In the genomic region with DNA sequence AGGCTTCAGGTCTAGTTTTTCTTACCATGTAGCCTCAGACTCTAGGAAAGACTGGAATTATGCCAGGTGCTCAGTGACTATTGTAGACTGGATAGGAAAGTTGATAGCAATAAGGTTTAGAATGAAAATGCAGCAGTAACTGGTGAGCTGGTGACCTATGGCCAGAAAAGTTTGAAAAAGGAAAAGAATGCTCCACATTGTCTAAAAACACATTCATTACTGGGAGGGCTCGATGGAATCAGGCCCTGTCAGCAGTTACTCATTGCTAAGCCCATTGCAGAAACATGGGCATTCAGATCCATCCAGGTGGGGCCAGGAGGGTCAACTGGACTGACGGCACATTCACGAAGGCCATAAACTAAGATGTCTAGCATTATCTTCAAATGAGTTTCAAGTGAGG, we compare ENCODE assay signal across 18 cellular contexts. TPM values are rescaled to one million over a fixed set of nuclear protein-coding genes. Genes with fewer than 3 reads are reported as not detected.
DNase-seq lines count a peak whose midpoint lies in the region; ATAC-seq, FAIRE-seq and TF ChIP-seq lines count a peak whose summit lies in the region.
"Had no signal": no experiment of that assay in that cellular context is flagged by ENCODE, and none has a peak within 500 bp of the region (broad histone marks: within the 10 kb centered on the region; RNA-seq: fewer than 3 reads in every experiment).

No MANE protein-coding gene starts in this region.

- no peak for TF ChIP-seq EP300 in HepG2 (IDR thresholded peaks at IDR 0.05; ENCODE audit: low read depth in 2 of 2, low read length in 2 of 2)
- TF ChIP-seq EP300 in HepG2 (CRISPR knock-in tag; IDR thresholded peaks at IDR 0.05; ENCODE audit: borderline replicate concordance) = no peak

- H3K4me1 ChIP-seq in HepG2 (ENCODE audit: insufficient read depth, low read length) (peaks cover 35% of the 10 kb centered on the region), right lobe of liver (peaks cover 0 to 15% (median 0%) of the 10 kb centered on the region in 4 donors)

- H3K4me3 Mint-ChIP-seq in activated T-helper 17 cell treated with anti-CD3 and anti-CD28 coated beads, Interleukin-2, amount 50 U/mL, for 72 hours = peak overlapping the region; percentile 75

- H3K9ac ChIP-seq in HepG2 (ENCODE audit: insufficient read depth, low read depth, low read length) = no peak overlapping the region
- H3K9ac ChIP-seq: BLaER1 had no signal

- H3K27ac ChIP-seq in HepG2 (ENCODE audit: extremely low read length, insufficient read depth, low read length) = peak overlapping the region; percentile 21
- no peak overlapping the region for H3K27ac ChIP-seq in right lobe of liver
- H3K27ac ChIP-seq: BLaER1, SK-N-MC, VCaP had no signal

- peak; percentile 45 for DNase-seq in HepG2 (ENCODE audit: low spot score)
- no peak for DNase-seq in right lobe of liver
- DNase-seq in kidney tubule cell (ENCODE audit: low spot score) = peak; percentile 32
- no peak for DNase-seq in EL
- DNase-seq in RKO (ENCODE audit: low spot score) = no peak
- DNase-seq in left colon = no peak
- DNase-seq: activated T-cell treated with anti-CD3 and anti-CD28 coated beads, Interleukin-2, amount 50 U/mL, for 4 hours; NCI-H1048; NCI-H2227 treated with DMSO at 0.1 percent for 48 hours; stimulated activated CD4-positive, alpha-beta T cell treated with anti-CD3 and anti-CD28 coated beads, Interleukin-1b, Interleukin-23, amount 100 ng/mL, for 48 hours; upper lobe of right lung had no signal

- BruUV-seq in HepG2 (replicated peaks; lab: Mats Ljungman, UMichigan) = no TSS peak

- in situ Hi-C loops in HepG2 (cut with HindIII; ENCODE audit: extremely low pct_ligation_motif_present, low pct_unique_long_range_greater_than_20kb) = no loop called here

- no peak for TF ChIP-seq CTCF in HepG2 (CRISPR knock-in tag; IDR thresholded peaks at IDR 0.05)
- TF ChIP-seq CTCF in right lobe of liver (IDR thresholded peaks at IDR 0.05) = no peak

- CTCF ChIA-PET in HepG2 (lab: Yijun Ruan, JAX; ENCODE audit: low intra/inter-chr PET ratio, low total read pairs) = no interaction called here

- H3K27me3 Mint-ChIP-seq in activated T-helper 17 cell treated with anti-CD3 and anti-CD28 coated beads, Interleukin-2, amount 50 U/mL, for 72 hours = no peaks in the 10 kb centered on the region

- H3K4me3 ChIP-seq in HepG2 (replicated peaks in 1 of 3; ENCODE audit: insufficient read depth in 1 of 3, low read depth in 2 of 3, low read length in 3 of 3) (no peak overlapping the region; a peak in 1 of 6 replicates), right lobe of liver (no peak overlapping the region)
- H3K4me3 ChIP-seq: BLaER1, GM12878, SK-N-MC, upper lobe of right lung had no signal

- peak; percentile 52 for ATAC-seq in HepG2
- no peak for ATAC-seq in right lobe of liver
- ATAC-seq in activated T-helper 17 cell treated with anti-CD3 and anti-CD28 coated beads, Interleukin-2, amount 50 U/mL, for 72 hours (replicated peaks) = no peak
- no peak for ATAC-seq in GM19351 (IDR thresholded peaks at IDR 0.05; ENCODE audit: unreplicated experiment)
- ATAC-seq in left colon = no peak
- ATAC-seq: activated T-cell treated with anti-CD3 and anti-CD28 coated beads, Interleukin-2, amount 50 U/mL, for 4 hours; GM12878; upper lobe of right lung had no signal

- WGBS in HepG2 (ENCODE audit: low lambda C conversion rate) = 24% methylated on average over 3 of the region's 3 CpGs
- 81% methylated on average over 3 of the region's 3 CpGs for WGBS in right lobe of liver (ENCODE audit: insufficient coverage, low coverage, low lambda C conversion rate, missing lambda C conversion rate)

- TF ChIP-seq RAD21 in HepG2 (CRISPR knock-in tag; IDR thresholded peaks at IDR 0.05) = no peak

- no peaks in the 10 kb centered on the region for H3K9me3 ChIP-seq in HepG2 (ENCODE audit: low read length)
- H3K9me3 ChIP-seq in right lobe of liver = no peaks in the 10 kb centered on the region
- H3K9me3 ChIP-seq: upper lobe of right lung had no signal

- POLR2A ChIA-PET in HepG2 (lab: Yijun Ruan, JAX) = no interaction called here

- no peaks in the 10 kb centered on the region for H3K27me3 ChIP-seq in HepG2 (ENCODE audit: control insufficient read depth in 1 of 2, insufficient read depth in 2 of 2, low read length in 2 of 2)
- no peaks in the 10 kb centered on the region for H3K27me3 ChIP-seq in right lobe of liver
- H3K27me3 ChIP-seq: BLaER1, upper lobe of right lung had no signal

- peak overlapping the region; percentile 99 for H3K27ac Mint-ChIP-seq in activated T-helper 17 cell treated with anti-CD3 and anti-CD28 coated beads, Interleukin-2, amount 50 U/mL, for 72 hours

- intact Hi-C loops in HepG2 (cut with micrococcal nuclease; ENCODE audit: unreplicated experiment) (no loop called here), right lobe of liver (cut with DNase I) (no loop called here), left colon (cut with DNase I, micrococcal nuclease) (no loop called here)

- H2AFZ ChIP-seq in HepG2 (ENCODE audit: low read length) = no peak overlapping the region

- TF ChIP-seq POLR2A in HepG2 (IDR thresholded peaks at IDR 0.05; ENCODE audit: insufficient read depth in 1 of 2, low read depth in 2 of 2, low read length in 2 of 2) = no peak
- no peak for TF ChIP-seq POLR2A in right lobe of liver (IDR thresholded peaks at IDR 0.05)

- peak overlapping the region; percentile 48 for H3K4me2 ChIP-seq in HepG2 (ENCODE audit: low read depth, low read length)
- H3K4me2 ChIP-seq: BLaER1 had no signal

- H3K36me3 Mint-ChIP-seq in activated T-helper 17 cell treated with anti-CD3 and anti-CD28 coated beads, Interleukin-2, amount 50 U/mL, for 72 hours (ENCODE audit: low read depth) = peaks cover 21% of the 10 kb centered on the region

- H3K9me3 Mint-ChIP-seq in activated T-helper 17 cell treated with anti-CD3 and anti-CD28 coated beads, Interleukin-2, amount 50 U/mL, for 72 hours = no peaks in the 10 kb centered on the region
- H3K9me3 Mint-ChIP-seq: activated T-cell treated with anti-CD3 and anti-CD28 coated beads, Interleukin-2, amount 50 U/mL, for 4 hours had no signal

- peaks cover 50% of the 10 kb centered on the region for H3K4me1 Mint-ChIP-seq in activated T-helper 17 cell treated with anti-CD3 and anti-CD28 coated beads, Interleukin-2, amount 50 U/mL, for 72 hours

- no peaks in the 10 kb centered on the region for H4K20me1 ChIP-seq in HepG2 (ENCODE audit: insufficient read depth, low read length)
- H4K20me1 ChIP-seq: BLaER1 had no signal

- FAIRE-seq in HepG2 (lab: Jason Lieb, UNC) = no peak
- FAIRE-seq: GM12878, keratinocyte had no signal

- H3K79me2 ChIP-seq in HepG2 (ENCODE audit: insufficient read depth, low read length) = no peaks in the 10 kb centered on the region

- no peaks in the 10 kb centered on the region for H3K36me3 ChIP-seq in HepG2 (replicated peaks in 1 of 2; ENCODE audit: control insufficient read depth in 1 of 2, insufficient read depth in 2 of 2, low read length in 2 of 2)
- no peaks in the 10 kb centered on the region for H3K36me3 ChIP-seq in right lobe of liver
- H3K36me3 ChIP-seq: BLaER1, upper lobe of right lung had no signal

TF ChIP-seq in HepG2, 621 proteins besides CTCF, POLR2A, EP300 and RAD21 (continues in another document):
- no peak for TF ChIP-seq RXRB (CRISPR knock-in tag; IDR thresholded peaks at IDR 0.05; ENCODE audit: borderline replicate concordance)
- no peak for TF ChIP-seq ZNF678 (CRISPR knock-in tag; IDR thresholded peaks at IDR 0.05)
- TF ChIP-seq ZBTB8A (CRISPR knock-in tag; IDR thresholded peaks at IDR 0.05; ENCODE audit: borderline replicate concordance, low read depth) = no peak

RNA-seq across cellular contexts. Expression of a gene that starts 8.7 kb away (rescaled TPM):
- 55.4 TPM in 2 replicates for total RNA-seq in HepG2 (2016; rRNA removed; fragmentation: Illumina TruSeq; extraction: Trizol)
- 8.2 and 11.3 TPM in 2 replicates for total RNA-seq in HepG2 (2016; cell fraction: cytosol; rRNA removed; fragmentation: Illumina TruSeq; extraction: Trizol; ENCODE audit: low read depth)
- total RNA-seq in HepG2 (2016; cell fraction: insoluble cytoplasmic fraction; rRNA removed; fragmentation: Illumina TruSeq; extraction: Trizol) = 50.3 and 56.4 TPM in 2 replicates
- 19.1 and 21.6 TPM in 2 replicates for total RNA-seq in HepG2 (2016; cell fraction: membrane; rRNA removed; fragmentation: Illumina TruSeq; extraction: Trizol)
- 106 and 117 TPM in 2 replicates for total RNA-seq in HepG2 (2016; cell fraction: nucleus; rRNA removed; fragmentation: Illumina TruSeq; extraction: Trizol)
- 19.3 and 27.1 TPM in 2 replicates for polyA plus RNA-seq in HepG2 (2011; rRNA removed)
- 23.1 and 24.2 TPM in 2 replicates for polyA plus RNA-seq in HepG2 (2011; cell fraction: cytosol; rRNA removed)
- polyA plus RNA-seq in HepG2 (2011; cell fraction: nucleus; rRNA removed) = 28.6 and 31.4 TPM in 2 replicates
- polyA plus RNA-seq in HepG2 (2012) = 16.4 and 17.7 TPM in 2 replicates
- polyA plus RNA-seq in HepG2 (2016; cell fraction: cytosol; fragmentation: Illumina TruSeq; extraction: Trizol; ENCODE audit: low read depth) = 1.4 and 1.5 TPM in 2 replicates
- polyA plus RNA-seq in HepG2 (2016; cell fraction: insoluble cytoplasmic fraction; fragmentation: Illumina TruSeq; extraction: Trizol; ENCODE audit: low read depth) = 35.7 and 36.6 TPM in 2 replicates
- 6.8 TPM in 2 replicates for polyA plus RNA-seq in HepG2 (2016; cell fraction: membrane; fragmentation: Illumina TruSeq; extraction: Trizol; ENCODE audit: low read depth)
- polyA plus RNA-seq in HepG2 (2016; cell fraction: nucleus; fragmentation: Illumina TruSeq; extraction: Trizol; ENCODE audit: insufficient read depth, low read depth) = 41.8 and 44.0 TPM in 2 replicates
- polyA minus RNA-seq in HepG2 (2011; rRNA and poly(A)+ RNA removed; ENCODE audit: low replicate concordance) = 130 and 203 TPM in 2 replicates
- 59.9 and 63.4 TPM in 2 replicates for polyA minus RNA-seq in HepG2 (2011; cell fraction: cytosol; rRNA and poly(A)+ RNA removed)
- 167 and 169 TPM in 2 replicates for polyA minus RNA-seq in HepG2 (2011; cell fraction: nucleus; rRNA and poly(A)+ RNA removed)
- total RNA-seq in right lobe of liver = 10 to 100 TPM; 49.9 to 89.6 (median 63.2) TPM
- total RNA-seq in activated T-helper 17 cell treated with anti-CD3 and anti-CD28 coated beads, Interleukin-2, amount 50 U/mL, for 72 hours = 100 to 1,000 TPM; 322 to 452 TPM
- 100 to 1,000 TPM; 154 to 183 TPM for total RNA-seq in left colon

Comparison
In these comparisons a context has a peak if more than half of its experiments do, and no peak if none do; other contexts are left out.
1. DNase-seq: peak in HepG2 (single experiment) and kidney tubule cell (single experiment); none in right lobe of liver (0 of 3), EL (single experiment), RKO (single experiment) and left colon (0 of 2).